Comparison of ENCODE assay signal across 10 cellular contexts in genomic region chr17:77443743-77444260, GRCh38.
A peak's percentile ranks its signal among the peaks of the same experiment; 100 is the strongest.
DNase-seq lines count a peak whose midpoint lies in the region; ATAC-seq and TF ChIP-seq lines count a peak whose summit lies in the region.
"Had no signal": no experiment of that assay in that cellular context is flagged by ENCODE, and none has a peak within 500 bp of the region (broad histone marks: within the 10 kb centered on the region; RNA-seq: fewer than 3 reads in every experiment).

No MANE protein-coding gene starts in this region.

- intact Hi-C loops in activated B cell treated with CpG ODN at 0.5 μM for 24 hours (cut with micrococcal nuclease) = loop anchor here (5.0 to 10.0 kb wide), 4 partner anchors 441 to 889 kb away; partner anchors contain the start of genes TMC6 and TNRC6C

- peak; percentile 69 for DNase-seq in activated CD8-positive, alpha-beta memory T cell treated with anti-CD3 and anti-CD28 coated beads for 24 hours
- DNase-seq in activated CD8-positive, alpha-beta memory T cell treated with anti-CD3 and anti-CD28 coated beads, Interleukin-2, amount 50 U/mL, for 4 hours = no peak
- DNase-seq in activated B cell treated with CpG ODN at 0.5 μM for 24 hours = no peak
- DNase-seq in immature natural killer cell = no peak
- no peak for DNase-seq in NCI-H1048 (lab: John Stamatoyannopoulos, UW)
- DNase-seq in glomerular visceral epithelial cell (ENCODE audit: extremely low spot score) = no peak
- DNase-seq: islet precursor cell, Kasumi-1 had no signal

- H3K4me3 Mint-ChIP-seq in activated B cell treated with CpG ODN at 0.5 μM for 24 hours (peak overlapping the region; percentile 24), immature natural killer cell (peak overlapping the region; percentile 68 to 88 (median 80))
- H3K4me3 Mint-ChIP-seq in stimulated activated naive CD8-positive, alpha-beta T cell treated with anti-CD3 and anti-CD28 coated beads, Interleukin-15, Interleukin-2, amounts not matched to agents 100 ng/mL and 50 ng/mL, for 24 hours = peak overlapping the region; percentile 24

- H3K27ac Mint-ChIP-seq in activated B cell treated with CpG ODN at 0.5 μM for 24 hours (peak overlapping the region; percentile 94), immature natural killer cell (peak overlapping the region; percentile 88 to 100 (median 98))
- H3K27ac Mint-ChIP-seq in stimulated activated naive CD8-positive, alpha-beta T cell treated with anti-CD3 and anti-CD28 coated beads, Interleukin-15, Interleukin-2, amounts not matched to agents 100 ng/mL and 50 ng/mL, for 24 hours = peak overlapping the region; percentile 93

- H3K9me3 Mint-ChIP-seq in activated B cell treated with CpG ODN at 0.5 μM for 24 hours = no peaks in the 10 kb centered on the region
- H3K9me3 Mint-ChIP-seq in immature natural killer cell = peaks cover 0 to 1% (median 0%) of the 10 kb centered on the region in 6 donors
- no peaks in the 10 kb centered on the region for H3K9me3 Mint-ChIP-seq in stimulated activated naive CD8-positive, alpha-beta T cell treated with anti-CD3 and anti-CD28 coated beads, Interleukin-15, Interleukin-2, amounts not matched to agents 100 ng/mL and 50 ng/mL, for 24 hours

- ATAC-seq in activated B cell treated with CpG ODN at 0.5 μM for 24 hours (ENCODE audit: low read depth) (no peak), SK-N-SH treated with all-trans-retinoic acid at 6 μM for 48 hours (no peak)

- H3K36me3 Mint-ChIP-seq in activated B cell treated with CpG ODN at 0.5 μM for 24 hours (ENCODE audit: low read depth) (peaks cover 8% of the 10 kb centered on the region), immature natural killer cell (no peaks in the 10 kb centered on the region)
- peaks cover 4% of the 10 kb centered on the region for H3K36me3 Mint-ChIP-seq in stimulated activated naive CD8-positive, alpha-beta T cell treated with anti-CD3 and anti-CD28 coated beads, Interleukin-15, Interleukin-2, amounts not matched to agents 100 ng/mL and 50 ng/mL, for 24 hours (ENCODE audit: low read depth)

- H3K4me1 Mint-ChIP-seq in activated B cell treated with CpG ODN at 0.5 μM for 24 hours (peaks cover 96% of the 10 kb centered on the region), immature natural killer cell (peaks cover 95 to 99% of the 10 kb centered on the region in 2 donors)
- peaks cover 96% of the 10 kb centered on the region for H3K4me1 Mint-ChIP-seq in stimulated activated naive CD8-positive, alpha-beta T cell treated with anti-CD3 and anti-CD28 coated beads, Interleukin-15, Interleukin-2, amounts not matched to agents 100 ng/mL and 50 ng/mL, for 24 hours (ENCODE audit: low read depth)

- TF ChIP-seq CTCF in activated B cell treated with CpG ODN at 0.5 μM for 24 hours (IDR thresholded peaks at IDR 0.05) = no peak

- POLR2A ChIA-PET in activated B cell treated with CpG ODN at 0.5 μM for 24 hours (lab: Charles Lee) = interaction anchor here (1.1 to 23.2 kb wide), 7 partner anchors 8 to 120 kb away, joined by 3 to 831 read pairs (median 191); no protein-coding TSS in a partner anchor

- CTCF ChIA-PET in activated B cell treated with CpG ODN at 0.5 μM for 24 hours (lab: Charles Lee) = interaction anchor here (1.3 to 2.3 kb wide), 5 partner anchors 14 to 123 kb away, joined by 3 to 19 read pairs (median 4); no protein-coding TSS in a partner anchor

- H3K27me3 Mint-ChIP-seq in activated B cell treated with CpG ODN at 0.5 μM for 24 hours = no peaks in the 10 kb centered on the region
- H3K27me3 Mint-ChIP-seq in immature natural killer cell (ENCODE audit: low read depth in 3 of 3) = peaks cover 13 to 29% (median 28%) of the 10 kb centered on the region in 3 donors
- H3K27me3 Mint-ChIP-seq in stimulated activated naive CD8-positive, alpha-beta T cell treated with anti-CD3 and anti-CD28 coated beads, Interleukin-15, Interleukin-2, amounts not matched to agents 100 ng/mL and 50 ng/mL, for 24 hours = no peaks in the 10 kb centered on the region

TF ChIP-seq in SK-N-SH treated with all-trans-retinoic acid at 6 μM for 48 hours, 23 proteins besides CTCF, POLR2A, EP300 and RAD21:
- no peak for TF ChIP-seq ZNF8 (CRISPR knock-in tag; IDR thresholded peaks at IDR 0.05)
- TF ChIP-seq CSDC2 (CRISPR knock-in tag; IDR thresholded peaks at IDR 0.05) = no peak
- no peak for TF ChIP-seq ZFP30 (CRISPR knock-in tag; IDR thresholded peaks at IDR 0.05)
- TF ChIP-seq CSRNP3 (CRISPR knock-in tag; IDR thresholded peaks at IDR 0.05) = no peak
- no peak for TF ChIP-seq OSR1 (CRISPR knock-in tag; IDR thresholded peaks at IDR 0.05)
- TF ChIP-seq ZNF565 (CRISPR knock-in tag; conservative IDR thresholded peaks at IDR 0.05; ENCODE audit: low read depth) = no peak
- no peak for TF ChIP-seq ZFP3 (CRISPR knock-in tag; IDR thresholded peaks at IDR 0.05)
- no peak for TF ChIP-seq ESRRG (CRISPR knock-in tag; IDR thresholded peaks at IDR 0.05)
- no peak for TF ChIP-seq TCF4 (CRISPR knock-in tag; IDR thresholded peaks at IDR 0.05; ENCODE audit: borderline replicate concordance)
- TF ChIP-seq ZNF70 (CRISPR knock-in tag; IDR thresholded peaks at IDR 0.05) = no peak
- TF ChIP-seq ARNTL (CRISPR knock-in tag; IDR thresholded peaks at IDR 0.05; ENCODE audit: borderline replicate concordance, low read depth) = no peak
- no peak for TF ChIP-seq TSHZ2 (CRISPR knock-in tag; IDR thresholded peaks at IDR 0.05)

Comparison
In these comparisons a context has a peak if more than half of its experiments do, and no peak if none do; other contexts are left out.
1. H3K4me3 Mint-ChIP-seq: peak in every context shown above with its lines; median percentile 80 in immature natural killer cell; 24 in activated B cell treated with CpG ODN at 0.5 μM for 24 hours; 24 in stimulated activated naive CD8-positive, alpha-beta T cell treated with anti-CD3 and anti-CD28 coated beads, Interleukin-15, Interleukin-2, amounts not matched to agents 100 ng/mL and 50 ng/mL, for 24 hours.